Comparison of ENCODE assay signal across 19 cellular contexts in the genomic region with DNA sequence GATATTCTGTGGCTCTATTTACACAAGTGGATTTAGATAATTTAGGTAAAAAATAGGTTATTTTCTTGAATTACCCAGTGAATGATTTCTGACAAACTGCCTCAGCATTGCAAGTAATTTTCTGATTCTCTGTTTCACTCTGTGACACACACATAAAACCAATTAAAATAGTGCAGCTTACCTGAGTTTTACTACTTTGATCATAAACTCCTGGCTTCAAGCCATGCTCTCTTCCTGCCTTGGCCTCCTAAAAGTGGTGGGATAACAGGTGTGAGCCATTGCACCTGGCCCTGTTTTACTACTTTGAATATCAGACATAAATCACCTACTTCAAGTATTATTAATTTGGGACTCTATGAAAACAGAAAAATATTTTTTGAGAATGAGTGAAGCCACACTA.
"Had no signal": no experiment of that assay in that cellular context is flagged by ENCODE, and none has a peak within 500 bp of the region (broad histone marks: within the 10 kb centered on the region; RNA-seq: fewer than 3 reads in every experiment).

No MANE protein-coding gene starts in this region.

- H3K4me1 ChIP-seq: adrenal gland, breast epithelium had no signal

- DNase-seq: activated CD4-positive, alpha-beta T cell treated with anti-CD3 and anti-CD28 coated beads for 4 hours; activated CD8-positive, alpha-beta memory T cell treated with anti-CD3 and anti-CD28 coated beads, Interleukin-2, amount 50 U/mL, for 4 hours; activated CD8-positive, alpha-beta T cell treated with anti-CD3 and anti-CD28 coated beads for 36 hours; activated naive CD4-positive, alpha-beta T cell treated with anti-CD3 and anti-CD28 coated beads, Interleukin-2, amount 50 U/mL, for 16 hours; activated naive CD8-positive, alpha-beta T cell treated with anti-CD3 and anti-CD28 coated beads, Interleukin-2, amount 10 ng/mL, durations not matched to agents 7 days and 5 days; adrenal gland; anterior cingulate cortex; caudate nucleus; KG1; NCI-H1048; NCI-H1417 treated with DMSO at 0.1 percent for 48 hours; NCI-H1694; NCI-H2029; NCI-H2171; NCI-H226; PC-9; SHP77 treated with DMSO at 0.1 percent for 48 hours had no signal

- H3K27me3 ChIP-seq: adrenal gland, breast epithelium had no signal

- H3K9me3 ChIP-seq: adrenal gland, breast epithelium had no signal

- H3K36me3 ChIP-seq: adrenal gland, breast epithelium had no signal

- H3K4me3 ChIP-seq: adrenal gland, breast epithelium, PC-9 had no signal

- ATAC-seq: activated CD4-positive, CD25-positive, alpha-beta regulatory T cell treated with anti-CD3 and anti-CD28 coated beads, Interleukin-2, amount 50 U/mL, for 24 hours; activated CD8-positive, alpha-beta T cell treated with anti-CD3 and anti-CD28 coated beads for 36 hours had no signal

- H3K27ac ChIP-seq: adrenal gland, breast epithelium, PC-9 had no signal
